1 cellular context compared by ENCODE assay signal in the genomic region with DNA sequence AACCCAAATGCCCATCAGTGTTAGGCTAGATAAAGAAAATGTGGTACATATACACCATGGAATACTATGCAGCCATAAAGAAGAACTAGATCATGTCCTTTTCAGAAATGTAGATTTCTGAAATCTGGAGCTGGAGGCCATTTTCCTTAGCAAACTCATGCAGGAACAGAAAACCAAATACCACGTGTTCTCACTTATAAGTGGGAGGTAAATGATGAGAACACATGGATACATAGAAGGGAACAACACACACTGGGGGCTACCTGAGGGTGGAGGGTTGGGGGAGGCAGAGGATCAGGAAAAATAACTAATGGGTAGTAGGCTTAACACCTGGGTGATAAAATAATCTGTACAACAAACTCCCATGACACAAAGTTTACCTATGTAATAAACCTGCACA.
TF ChIP-seq lines count a peak whose summit lies in the region.

No MANE protein-coding gene starts in this region.

TF ChIP-seq in HepG2, 621 proteins besides CTCF, POLR2A, EP300 and RAD21 (continued from another document):
- TF ChIP-seq, protein P1, sequence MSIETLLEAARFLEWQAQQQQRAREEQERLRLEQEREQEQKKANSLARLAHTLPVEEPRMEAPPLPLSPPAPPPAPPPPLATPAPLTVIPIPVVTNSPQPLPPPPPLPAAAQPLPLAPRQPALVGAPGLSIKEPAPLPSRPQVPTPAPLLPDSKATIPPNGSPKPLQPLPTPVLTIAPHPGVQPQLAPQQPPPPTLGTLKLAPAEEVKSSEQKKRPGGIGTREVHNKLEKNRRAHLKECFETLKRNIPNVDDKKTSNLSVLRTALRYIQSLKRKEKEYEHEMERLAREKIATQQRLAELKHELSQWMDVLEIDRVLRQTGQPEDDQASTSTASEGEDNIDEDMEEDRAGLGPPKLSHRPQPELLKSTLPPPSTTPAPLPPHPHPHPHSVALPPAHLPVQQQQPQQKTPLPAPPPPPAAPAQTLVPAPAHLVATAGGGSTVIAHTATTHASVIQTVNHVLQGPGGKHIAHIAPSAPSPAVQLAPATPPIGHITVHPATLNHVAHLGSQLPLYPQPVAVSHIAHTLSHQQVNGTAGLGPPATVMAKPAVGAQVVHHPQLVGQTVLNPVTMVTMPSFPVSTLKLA (IDR thresholded peaks at IDR 0.05), result peak; percentile 91
